Comparison of ENCODE assay signal across 1 cellular context in genomic region chr3:53267766-53268165, GRCh38.
TF ChIP-seq lines count a peak whose summit lies in the region.

No MANE protein-coding gene starts in this region.

TF ChIP-seq in K562, 482 proteins besides CTCF, POLR2A, EP300 and RAD21 (continued from another document):
- TF ChIP-seq CTCFL (IDR thresholded peaks at IDR 0.05; ENCODE audit: borderline replicate concordance, insufficient read depth, low read depth, low read length, poor library complexity, severe bottlenecking) (no peak), ZBTB26 (CRISPR knock-in tag; IDR thresholded peaks at IDR 0.05) (no peak), TBP (optimal IDR thresholded peaks at IDR 0.05; ENCODE audit: low read depth, low read length) (no peak), HDAC6 (IDR thresholded peaks at IDR 0.05; ENCODE audit: low read depth, low read length) (no peak), ZHX1 (conservative IDR thresholded peaks at IDR 0.05; ENCODE audit: low read length) (no peak), ARID1B (IDR thresholded peaks at IDR 0.05) (no peak), PRMT5 (CRISPR knock-in tag; IDR thresholded peaks at IDR 0.05) (no peak), HOMEZ (CRISPR knock-in tag; IDR thresholded peaks at IDR 0.05) (no peak), MNT (conservative IDR thresholded peaks at IDR 0.05) (no peak), POLR2G (IDR thresholded peaks at IDR 0.05; ENCODE audit: low read depth, low read length) (no peak), ZNF518B (CRISPR knock-in tag; IDR thresholded peaks at IDR 0.05) (no peak), DIDO1 (tag; IDR thresholded peaks at IDR 0.05; ENCODE audit: low read depth) (no peak), LARP7 (IDR thresholded peaks at IDR 0.05) (no peak), CHD7 (IDR thresholded peaks at IDR 0.05; ENCODE audit: low read depth, low read length) (no peak)
TF ChIP-seq in K562: peak in this region for 0.
